ENCODE assay signal across 14 cellular contexts in genomic region chr2:220224711-220225519, GRCh38.
A peak's percentile ranks its signal among the peaks of the same experiment; 100 is the strongest.
DNase-seq lines count a peak whose midpoint lies in the region; ATAC-seq and TF ChIP-seq lines count a peak whose summit lies in the region.
"Had no signal": no experiment of that assay in that cellular context is flagged by ENCODE, and none has a peak within 500 bp of the region (broad histone marks: within the 10 kb centered on the region; RNA-seq: fewer than 3 reads in every experiment).

No MANE protein-coding gene starts in this region.

- H3K4me2 ChIP-seq in HCT116 (ENCODE audit: low read length) = peak overlapping the region; percentile 22
- H3K4me2 ChIP-seq: BLaER1 treated with 17β-estradiol and CSF1 and Interleukin-3, amounts not matched to agents 10 nM and 100 nM had no signal

- H3K4me1 ChIP-seq in A673 (ENCODE audit: insufficient read depth, low read length, poor library complexity, severe bottlenecking) (peaks cover 10% of the 10 kb centered on the region), HCT116 (ENCODE audit: control insufficient read depth in 1 of 2, insufficient read depth in 2 of 2, low read length in 2 of 2) (peaks cover 42 to 57% of the 10 kb centered on the region in 2 experiments)
- H3K4me1 ChIP-seq: BLaER1 treated with 17β-estradiol and CSF1 and Interleukin-3, amounts not matched to agents 10 nM and 100 nM; prostate gland had no signal

- ATAC-seq in HCT116 (no peak), HG02885 (IDR thresholded peaks at IDR 0.05; ENCODE audit: poor library complexity, unreplicated experiment) (no peak)
- ATAC-seq: activated T-cell treated with anti-CD3 and anti-CD28 coated beads, Interleukin-2, amount 50 U/mL, for 72 hours; K562 had no signal

- H3K9me3 ChIP-seq in A673 (ENCODE audit: low read depth, low read length, poor library complexity, severe bottlenecking) = no peaks in the 10 kb centered on the region
- no peaks in the 10 kb centered on the region for H3K9me3 ChIP-seq in HCT116 (ENCODE audit: control insufficient read depth in 1 of 2, insufficient read depth in 1 of 2, low read depth in 1 of 2, low read length in 2 of 2)
- H3K9me3 ChIP-seq: BLaER1 treated with 17β-estradiol and CSF1 and Interleukin-3, amounts not matched to agents 10 nM and 100 nM; prostate gland had no signal

- H4K20me1 ChIP-seq in HCT116 (ENCODE audit: insufficient read depth) = no peaks in the 10 kb centered on the region
- H4K20me1 ChIP-seq: BLaER1 treated with 17β-estradiol and CSF1 and Interleukin-3, amounts not matched to agents 10 nM and 100 nM had no signal

- H3K36me3 ChIP-seq in A673 (ENCODE audit: insufficient read depth, low read length, poor library complexity, severe bottlenecking) (no peaks in the 10 kb centered on the region), HCT116 (ENCODE audit: control insufficient read depth in 1 of 2, insufficient read depth in 2 of 2, low read length in 2 of 2) (no peaks in the 10 kb centered on the region), kidney epithelial cell (ENCODE audit: control insufficient read depth, insufficient read depth, low read length) (no peaks in the 10 kb centered on the region)
- H3K36me3 ChIP-seq: BLaER1 treated with 17β-estradiol and CSF1 and Interleukin-3, amounts not matched to agents 10 nM and 100 nM; prostate gland had no signal

- intact Hi-C loops in A673 (cut with micrococcal nuclease; ENCODE audit: unreplicated experiment) (no loop called here), HCT116 (cut with micrococcal nuclease) (no loop called here)

- no peak overlapping the region for H2AFZ ChIP-seq in HCT116 (ENCODE audit: low read depth, low read length, poor library complexity, severe bottlenecking)

- CTCF ChIA-PET in A673 (lab: Charles Lee) (no interaction called here), HCT116 (lab: Charles Lee) (no interaction called here)

- TF ChIP-seq POLR2A in HCT116 (IDR thresholded peaks at IDR 0.05; ENCODE audit: borderline replicate concordance, extremely low read depth, insufficient read depth, insufficient read length) = no peak

- POLR2A ChIA-PET in A673 (lab: Charles Lee; ENCODE audit: low non-redundant PET) (no interaction called here), HCT116 (lab: Charles Lee) (no interaction called here)

- no peak overlapping the region for H3K9ac ChIP-seq in HCT116 (ENCODE audit: low read length)
- H3K9ac ChIP-seq: BLaER1 treated with 17β-estradiol and CSF1 and Interleukin-3, amounts not matched to agents 10 nM and 100 nM had no signal

- H3K27me3 ChIP-seq in A673 (replicated peaks; ENCODE audit: insufficient read depth, low read depth, low read length, poor library complexity) (no peaks in the 10 kb centered on the region), HCT116 (ENCODE audit: insufficient read depth, low read length) (no peaks in the 10 kb centered on the region), kidney epithelial cell (ENCODE audit: control insufficient read depth, insufficient read depth, low read length) (no peaks in the 10 kb centered on the region)
- H3K27me3 ChIP-seq: BLaER1 treated with 17β-estradiol and CSF1 and Interleukin-3, amounts not matched to agents 10 nM and 100 nM had no signal

- no peaks in the 10 kb centered on the region for H3K79me2 ChIP-seq in HCT116 (ENCODE audit: insufficient read depth, low read length)

- DNase-seq in A673 (ENCODE audit: low spot score) (peak; percentile 47), HCT116 (ENCODE audit: low read depth, low spot score) (no peak), amniotic stem cell (lab: John Stamatoyannopoulos, UW) (peak; percentile 82), kidney epithelial cell (ENCODE audit: low read depth) (peak; percentile 77), Kasumi-1 (lab: John Stamatoyannopoulos, UW) (no peak), cerebellar nuclear complex (lab: John Stamatoyannopoulos, UW) (no peak)
- DNase-seq in NK-92 treated with Interleukin-12 subunit alpha and Interleukin-12 subunit beta, amount 100 ng/mL, for 24 hours (lab: John Stamatoyannopoulos, UW) = no peak
- DNase-seq: activated CD4-positive, CD25-positive, alpha-beta regulatory T cell; activated T-cell treated with anti-CD3 and anti-CD28 coated beads, Interleukin-2, amount 50 U/mL, for 72 hours; Right ventricle myocardium superior had no signal

- BruUV-seq in A673 (replicated peaks; lab: Mats Ljungman, UMichigan) (no TSS peak), HCT116 (replicated peaks; lab: Mats Ljungman, UMichigan) (no TSS peak)

- no peak for TF ChIP-seq CTCF in A673 (conservative IDR thresholded peaks at IDR 0.05; ENCODE audit: low read depth, low read length)
- TF ChIP-seq CTCF in HCT116 (IDR thresholded peaks at IDR 0.05 in 2 of 3, conservative IDR thresholded peaks at IDR 0.05 in 1 of 3; ENCODE audit: borderline replicate concordance in 1 of 3, insufficient read depth in 1 of 3, low read depth in 2 of 3, low read length in 2 of 3) = no peak
- no peak for TF ChIP-seq CTCF in kidney epithelial cell (IDR thresholded peaks at IDR 0.05; ENCODE audit: insufficient read depth, low read length, poor library complexity, severe bottlenecking)

- no peak overlapping the region for H3K4me3 ChIP-seq in A673 (ENCODE audit: low read depth, low read length, poor library complexity, severe bottlenecking)
- H3K4me3 ChIP-seq in HCT116 (replicated peaks in 1 of 2; ENCODE audit: low read depth in 1 of 2, low read length in 2 of 2) = no peak overlapping the region
- H3K4me3 ChIP-seq in kidney epithelial cell (ENCODE audit: low read depth, low read length) = no peak overlapping the region
- H3K4me3 ChIP-seq: BLaER1 treated with 17β-estradiol and CSF1 and Interleukin-3, amounts not matched to agents 10 nM and 100 nM; K562; prostate gland had no signal

- no peaks in the 10 kb centered on the region for H3K9me2 ChIP-seq in HCT116 (ENCODE audit: insufficient read depth)

- RAD21 ChIA-PET in HCT116 (lab: Charles Lee; ENCODE audit: low non-redundant PET in 1 of 2, low total read pairs in 2 of 2, uncharacterized antibody in 2 of 2, unreplicated experiment in 2 of 2) = no interaction called here

- no peak for TF ChIP-seq RAD21 in HCT116 (IDR thresholded peaks at IDR 0.05; ENCODE audit: low read depth)

- no peak overlapping the region for H3K27ac ChIP-seq in A673 (ENCODE audit: low read depth, low read length, poor library complexity, severe bottlenecking)
- H3K27ac ChIP-seq in HCT116 (ENCODE audit: low read depth, low read length) = peak overlapping the region; percentile 31
- H3K27ac ChIP-seq: BLaER1 treated with 17β-estradiol and CSF1 and Interleukin-3, amounts not matched to agents 10 nM and 100 nM; prostate gland had no signal

TF ChIP-seq in HCT116, 20 proteins besides CTCF, POLR2A, EP300 and RAD21:
- TF ChIP-seq ZBTB33 (IDR thresholded peaks at IDR 0.05; ENCODE audit: extremely low read depth, insufficient replicate concordance, low read length) = no peak
- TF ChIP-seq FOSL1 (IDR thresholded peaks at IDR 0.05; ENCODE audit: low read depth) = no peak
- no peak for TF ChIP-seq EZH2 (IDR thresholded peaks at IDR 0.05)
- no peak for TF ChIP-seq ZFX (IDR thresholded peaks at IDR 0.05)
- no peak for TF ChIP-seq TCF7L2 (IDR thresholded peaks at IDR 0.05; ENCODE audit: borderline replicate concordance, extremely low read depth, insufficient read depth, insufficient read length)
- TF ChIP-seq POLR2AphosphoS5 (IDR thresholded peaks at IDR 0.05; ENCODE audit: low read depth, low read length) = no peak
- TF ChIP-seq SP1 (IDR thresholded peaks at IDR 0.05; ENCODE audit: low read depth) = no peak
- TF ChIP-seq SIN3A (IDR thresholded peaks at IDR 0.05; ENCODE audit: low read depth) = no peak
TF ChIP-seq in HCT116: peak in this region for 0.

Comparison
In these comparisons a context has a peak if more than half of its experiments do, and no peak if none do; other contexts are left out.
1. DNase-seq: peak in A673 (single experiment), amniotic stem cell (single experiment) and kidney epithelial cell (single experiment); none in HCT116 (single experiment), NK-92 treated with Interleukin-12 subunit alpha and Interleukin-12 subunit beta, amount 100 ng/mL, for 24 hours (single experiment), Kasumi-1 (0 of 2) and cerebellar nuclear complex (0 of 2).